Comparison of ENCODE assay signal across 15 cellular contexts in the genomic region with DNA sequence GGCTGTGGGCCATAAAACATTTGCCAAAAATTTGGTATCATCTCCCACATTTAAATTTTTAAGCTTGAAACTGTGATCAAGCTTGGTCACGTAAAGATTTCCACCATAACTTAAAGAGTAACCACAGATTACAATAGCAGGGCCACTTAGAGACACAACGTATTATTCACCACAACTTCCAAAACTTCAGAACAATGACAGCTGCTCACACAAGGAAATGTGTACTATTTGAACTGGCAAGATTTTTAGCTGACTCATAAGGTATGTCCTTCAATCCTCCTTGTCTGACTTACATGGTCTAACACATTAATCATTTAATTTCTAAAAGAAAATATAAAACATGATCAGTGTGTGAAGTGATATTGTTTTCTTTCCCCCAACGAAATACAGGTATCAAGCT.
DNase-seq lines count a peak whose midpoint lies in the region; ATAC-seq and TF ChIP-seq lines count a peak whose summit lies in the region.
"Had no signal": no experiment of that assay in that cellular context is flagged by ENCODE, and none has a peak within 500 bp of the region (broad histone marks: within the 10 kb centered on the region; RNA-seq: fewer than 3 reads in every experiment).

No MANE protein-coding gene starts in this region.

- H3K36me3 Mint-ChIP-seq in chondrocyte (ENCODE audit: low read depth) = no peaks in the 10 kb centered on the region
- no peaks in the 10 kb centered on the region for H3K36me3 Mint-ChIP-seq in activated T-helper 17 cell treated with anti-CD3 and anti-CD28 coated beads, Interleukin-2, amount 50 U/mL, for 72 hours (ENCODE audit: low read depth)
- H3K36me3 Mint-ChIP-seq: activated naive CD4-positive, alpha-beta T cell treated with anti-CD3 and anti-CD28 coated beads, Interleukin-2, amount 10 ng/mL, durations not matched to agents 7 days and 5 days had no signal

- no peaks in the 10 kb centered on the region; the same call in 1 of the 2 replicates for H3K79me2 ChIP-seq in KMS-11 (ENCODE audit: insufficient read depth, low read depth)

- no peak for TF ChIP-seq POLR2A in right lobe of liver (IDR thresholded peaks at IDR 0.05)

- H3K4me3 ChIP-seq in KMS-11 (IDR thresholded peaks at IDR 0.05; ENCODE audit: insufficient read depth, low read depth, low read length) = no peak overlapping the region
- H3K4me3 ChIP-seq in right lobe of liver = no peak overlapping the region
- H3K4me3 ChIP-seq in BE2C (ENCODE audit: low read depth, low read length) = no peak overlapping the region
- H3K4me3 ChIP-seq: BLaER1 treated with 17β-estradiol and CSF1 and Interleukin-3, amounts not matched to agents 10 nM and 100 nM; prostate gland; SK-N-MC; tibial artery had no signal

- no peak for TF ChIP-seq CTCF in C4-2B (conservative IDR thresholded peaks at IDR 0.05)
- TF ChIP-seq CTCF in KMS-11 (conservative IDR thresholded peaks at IDR 0.05; ENCODE audit: low read depth, low read length) = no peak
- TF ChIP-seq CTCF in chondrocyte (IDR thresholded peaks at IDR 0.05) = no peak
- no peak for TF ChIP-seq CTCF in right lobe of liver (IDR thresholded peaks at IDR 0.05)
- TF ChIP-seq CTCF in BE2C (IDR thresholded peaks at IDR 0.05; ENCODE audit: low read depth, low read length) = no peak

- H3K9ac ChIP-seq in KMS-11 = peak overlapping the region; percentile 23; the same call in 1 of the 2 replicates
- H3K9ac ChIP-seq: BLaER1 treated with 17β-estradiol and CSF1 and Interleukin-3, amounts not matched to agents 10 nM and 100 nM had no signal

- H3K27me3 ChIP-seq in KMS-11 (ENCODE audit: insufficient read depth, low read depth) (no peaks in the 10 kb centered on the region), right lobe of liver (no peaks in the 10 kb centered on the region), BE2C (no peaks in the 10 kb centered on the region)
- H3K27me3 ChIP-seq: BLaER1 treated with 17β-estradiol and CSF1 and Interleukin-3, amounts not matched to agents 10 nM and 100 nM; tibial artery had no signal

- peak in 3 of 4 donors; percentile 54 to 75 (median 60) for ATAC-seq in right lobe of liver
- ATAC-seq in HG02798 (IDR thresholded peaks at IDR 0.05; ENCODE audit: poor library complexity, unreplicated experiment) = no peak
- no peak for ATAC-seq in activated T-helper 17 cell treated with anti-CD3 and anti-CD28 coated beads, Interleukin-2, amount 50 U/mL, for 72 hours (replicated peaks)

- H4K20me1 ChIP-seq in KMS-11 (ENCODE audit: insufficient read depth) = no peaks in the 10 kb centered on the region

- no peaks in the 10 kb centered on the region for H3K36me3 ChIP-seq in KMS-11 (ENCODE audit: insufficient read depth)
- no peaks in the 10 kb centered on the region for H3K36me3 ChIP-seq in right lobe of liver
- no peaks in the 10 kb centered on the region for H3K36me3 ChIP-seq in BE2C
- H3K36me3 ChIP-seq: BLaER1 treated with 17β-estradiol and CSF1 and Interleukin-3, amounts not matched to agents 10 nM and 100 nM; prostate gland; tibial artery had no signal

- peak overlapping the region; percentile 55 for H3K4me2 ChIP-seq in KMS-11
- H3K4me2 ChIP-seq: BLaER1 treated with 17β-estradiol and CSF1 and Interleukin-3, amounts not matched to agents 10 nM and 100 nM had no signal

- no peaks in the 10 kb centered on the region for H3K27me3 Mint-ChIP-seq in chondrocyte (ENCODE audit: low read depth)
- peaks cover 4% of the 10 kb centered on the region for H3K27me3 Mint-ChIP-seq in activated T-helper 17 cell treated with anti-CD3 and anti-CD28 coated beads, Interleukin-2, amount 50 U/mL, for 72 hours
- H3K27me3 Mint-ChIP-seq: activated naive CD4-positive, alpha-beta T cell treated with anti-CD3 and anti-CD28 coated beads, Interleukin-2, amount 10 ng/mL, durations not matched to agents 7 days and 5 days had no signal

- 38% methylated on average over 3 of the region's 3 CpGs for WGBS in right lobe of liver (ENCODE audit: insufficient coverage, low coverage, low lambda C conversion rate, missing lambda C conversion rate)

- no peak overlapping the region for H3K4me3 Mint-ChIP-seq in chondrocyte (ENCODE audit: unreplicated experiment)
- no peak overlapping the region for H3K4me3 Mint-ChIP-seq in activated T-helper 17 cell treated with anti-CD3 and anti-CD28 coated beads, Interleukin-2, amount 50 U/mL, for 72 hours
- H3K4me3 Mint-ChIP-seq: activated CD4-positive, alpha-beta T cell treated with anti-CD3 and anti-CD28 coated beads, Interleukin-2, amount 10 ng/mL, durations not matched to agents 24 days and 14 days; activated naive CD4-positive, alpha-beta T cell treated with anti-CD3 and anti-CD28 coated beads, Interleukin-2, amount 10 ng/mL, durations not matched to agents 7 days and 5 days had no signal

- no peak for DNase-seq in chondrocyte (ENCODE audit: low spot score)
- DNase-seq in right lobe of liver = no peak
- DNase-seq in BE2C = no peak
- DNase-seq in caudate nucleus (lab: John Stamatoyannopoulos, UW) = no peak
- DNase-seq: activated CD4-positive, alpha-beta T cell treated with anti-CD3 and anti-CD28 coated beads, Interleukin-2, amount 10 ng/mL, durations not matched to agents 24 days and 14 days; activated naive CD4-positive, alpha-beta T cell treated with anti-CD3 and anti-CD28 coated beads, Interleukin-2, amount 10 ng/mL, durations not matched to agents 7 days and 5 days; NCI-H2227 treated with DMSO at 0.1 percent for 48 hours; tibial artery had no signal

- peak overlapping the region; percentile 89 for H3K27ac ChIP-seq in C4-2B
- peak overlapping the region; percentile 70 for H3K27ac ChIP-seq in KMS-11
- no peak overlapping the region for H3K27ac ChIP-seq in right lobe of liver
- no peak overlapping the region for H3K27ac ChIP-seq in caudate nucleus (ENCODE audit: low read depth, low read length)
- H3K27ac ChIP-seq: BLaER1 treated with 17β-estradiol and CSF1 and Interleukin-3, amounts not matched to agents 10 nM and 100 nM; prostate gland; SK-N-MC; tibial artery had no signal

- no peak overlapping the region for H2AFZ ChIP-seq in KMS-11 (ENCODE audit: low read depth)

- H3K9me3 Mint-ChIP-seq in chondrocyte (ENCODE audit: low read depth) = no peaks in the 10 kb centered on the region
- no peaks in the 10 kb centered on the region for H3K9me3 Mint-ChIP-seq in activated T-helper 17 cell treated with anti-CD3 and anti-CD28 coated beads, Interleukin-2, amount 50 U/mL, for 72 hours
- H3K9me3 Mint-ChIP-seq: activated CD4-positive, alpha-beta T cell treated with anti-CD3 and anti-CD28 coated beads, Interleukin-2, amount 10 ng/mL, durations not matched to agents 24 days and 14 days; activated naive CD4-positive, alpha-beta T cell treated with anti-CD3 and anti-CD28 coated beads, Interleukin-2, amount 10 ng/mL, durations not matched to agents 7 days and 5 days had no signal

- peaks cover 46% of the 10 kb centered on the region for H3K4me1 ChIP-seq in KMS-11 (ENCODE audit: low read depth, poor library complexity, severe bottlenecking)
- H3K4me1 ChIP-seq in right lobe of liver = peaks cover 0 to 29% (median 2%) of the 10 kb centered on the region in 4 donors
- peaks cover 6% of the 10 kb centered on the region for H3K4me1 ChIP-seq in BE2C
- H3K4me1 ChIP-seq: prostate gland had no signal

- H3K4me1 Mint-ChIP-seq in chondrocyte (ENCODE audit: low read depth) = peaks cover 57% of the 10 kb centered on the region
- no peaks in the 10 kb centered on the region for H3K4me1 Mint-ChIP-seq in activated T-helper 17 cell treated with anti-CD3 and anti-CD28 coated beads, Interleukin-2, amount 50 U/mL, for 72 hours
- H3K4me1 Mint-ChIP-seq: activated CD4-positive, alpha-beta T cell treated with anti-CD3 and anti-CD28 coated beads, Interleukin-2, amount 10 ng/mL, durations not matched to agents 24 days and 14 days; activated naive CD4-positive, alpha-beta T cell treated with anti-CD3 and anti-CD28 coated beads, Interleukin-2, amount 10 ng/mL, durations not matched to agents 7 days and 5 days had no signal

- peak overlapping the region; percentile 70 for H3K27ac Mint-ChIP-seq in chondrocyte (ENCODE audit: unreplicated experiment)
- no peak overlapping the region for H3K27ac Mint-ChIP-seq in activated T-helper 17 cell treated with anti-CD3 and anti-CD28 coated beads, Interleukin-2, amount 50 U/mL, for 72 hours
- H3K27ac Mint-ChIP-seq: activated CD4-positive, alpha-beta T cell treated with anti-CD3 and anti-CD28 coated beads, Interleukin-2, amount 10 ng/mL, durations not matched to agents 24 days and 14 days; activated naive CD4-positive, alpha-beta T cell treated with anti-CD3 and anti-CD28 coated beads, Interleukin-2, amount 10 ng/mL, durations not matched to agents 7 days and 5 days had no signal

- H3K9me3 ChIP-seq in right lobe of liver (no peaks in the 10 kb centered on the region), BE2C (no peaks in the 10 kb centered on the region)
- H3K9me3 ChIP-seq: BLaER1 treated with 17β-estradiol and CSF1 and Interleukin-3, amounts not matched to agents 10 nM and 100 nM; prostate gland; tibial artery had no signal

- intact Hi-C loops in right lobe of liver (cut with DNase I) = no loop called here

Comparison
In these comparisons a context has a peak if more than half of its experiments do, and no peak if none do; other contexts are left out.
1. H3K27ac ChIP-seq: peak in C4-2B (single experiment) and KMS-11 (single experiment); none in right lobe of liver (0 of 3) and caudate nucleus (single experiment).
2. ATAC-seq: peak in right lobe of liver (3 of 4); none in HG02798 (single experiment) and activated T-helper 17 cell treated with anti-CD3 and anti-CD28 coated beads, Interleukin-2, amount 50 U/mL, for 72 hours (single experiment).